ENCODE assay signal across 8 cellular contexts in genomic region chrX:107025538-107025937, GRCh38. TPM values are rescaled to one million over a fixed set of nuclear protein-coding genes. Genes with fewer than 3 reads are reported as not detected.
DNase-seq lines count a peak whose midpoint lies in the region; ATAC-seq and TF ChIP-seq lines count a peak whose summit lies in the region.

No MANE protein-coding gene starts in this region.

- DNase-seq in AG10803 (ENCODE audit: low read depth): peak; percentile 23
- DNase-seq in GM20000 (ENCODE audit: low spot score): peak; percentile 6
- DNase-seq in NCI-H748 treated with DMSO at 0.1 percent for 48 hours (lab: John Stamatoyannopoulos, UW): peak; percentile 52
- peak; percentile 1 for DNase-seq in epithelial cell of proximal tubule (ENCODE audit: low read depth)
- DNase-seq in psoas muscle: no peak
- DNase-seq in activated naive CD8-positive, alpha-beta T cell treated with anti-CD3 and anti-CD28 coated beads for 36 hours: no peak

- no peaks in the 10 kb centered on the region for H3K9me3 Mint-ChIP-seq in activated naive CD8-positive, alpha-beta T cell treated with anti-CD3 and anti-CD28 coated beads for 36 hours

- H3K27ac ChIP-seq in psoas muscle: no peak overlapping the region

- intact Hi-C loops in psoas muscle (cut with DNase I): no loop called here

- peaks cover 0 to 19% (median 0%) of the 10 kb centered on the region in 3 donors for H3K27me3 ChIP-seq in psoas muscle (ENCODE audit: insufficient read depth in 3 of 3, low read length in 2 of 3)

- TF ChIP-seq CTCF in AG10803 (conservative IDR thresholded peaks at IDR 0.05; ENCODE audit: low read length) (peak; percentile 66), GM20000 (IDR thresholded peaks at IDR 0.05; ENCODE audit: extremely low read depth, missing control alignments) (no peak), epithelial cell of proximal tubule (conservative IDR thresholded peaks at IDR 0.05; ENCODE audit: low read depth, low read length) (peak; percentile 80), psoas muscle (IDR thresholded peaks at IDR 0.05) (peak; percentile 34)

- H3K4me1 ChIP-seq in psoas muscle: no peaks in the 10 kb centered on the region

- H3K27me3 Mint-ChIP-seq in activated naive CD8-positive, alpha-beta T cell treated with anti-CD3 and anti-CD28 coated beads for 36 hours: peaks cover 3% of the 10 kb centered on the region

- no peaks in the 10 kb centered on the region for H3K36me3 Mint-ChIP-seq in activated naive CD8-positive, alpha-beta T cell treated with anti-CD3 and anti-CD28 coated beads for 36 hours

- H3K27ac Mint-ChIP-seq in activated naive CD8-positive, alpha-beta T cell treated with anti-CD3 and anti-CD28 coated beads for 36 hours: no peak overlapping the region

- H3K36me3 ChIP-seq in psoas muscle (ENCODE audit: insufficient read depth in 1 of 2, low read depth in 1 of 2): no peaks in the 10 kb centered on the region

- no peaks in the 10 kb centered on the region for H3K4me1 Mint-ChIP-seq in activated naive CD8-positive, alpha-beta T cell treated with anti-CD3 and anti-CD28 coated beads for 36 hours

- no peak overlapping the region for H3K4me3 Mint-ChIP-seq in activated naive CD8-positive, alpha-beta T cell treated with anti-CD3 and anti-CD28 coated beads for 36 hours

- 42 to 45% (median 43%) methylated on average over 2 of the region's 2 CpGs for WGBS in psoas muscle, 3 donors

- no peak for ATAC-seq in psoas muscle
- ATAC-seq in GM18861 (IDR thresholded peaks at IDR 0.05; ENCODE audit: unreplicated experiment): no peak
- ATAC-seq in HG03095 (IDR thresholded peaks at IDR 0.05; ENCODE audit: unreplicated experiment): no peak

- no peak overlapping the region for H3K4me3 ChIP-seq in AG10803 (ENCODE audit: low read length)
- no peak overlapping the region for H3K4me3 ChIP-seq in epithelial cell of proximal tubule (ENCODE audit: low read depth, low read length)
- no peak overlapping the region for H3K4me3 ChIP-seq in psoas muscle

- no peaks in the 10 kb centered on the region for H3K9me3 ChIP-seq in psoas muscle

RNA-seq across cellular contexts. Expression of gene MORC4, which starts 25.5 kb away (rescaled TPM):
- 9.8 and 11.1 TPM in 2 replicates for total RNA-seq in epithelial cell of proximal tubule
- 10 to 100 TPM in 2 of 4 donors, 1 to 10 TPM in 2; 7.9 to 17.1 (median 11.0) TPM for total RNA-seq in psoas muscle
- polyA plus RNA-seq in psoas muscle: 1 to 10 TPM; 2.1 to 7.5 (median 3.9) TPM
- total RNA-seq in activated naive CD8-positive, alpha-beta T cell treated with anti-CD3 and anti-CD28 coated beads for 36 hours: 1 to 10 TPM; 8.8 to 9.4 TPM

Comparison
In these comparisons a context has a peak if more than half of its experiments do, and no peak if none do; other contexts are left out.
1. DNase-seq: peak in AG10803 (single experiment), GM20000 (single experiment), NCI-H748 treated with DMSO at 0.1 percent for 48 hours (single experiment) and epithelial cell of proximal tubule (single experiment); none in psoas muscle (0 of 2) and activated naive CD8-positive, alpha-beta T cell treated with anti-CD3 and anti-CD28 coated beads for 36 hours (single experiment).